In genomic region chrX:68503830-68504229, GRCh38 we compare ENCODE assay signal across 16 cellular contexts. TPM values are rescaled to one million over a fixed set of nuclear protein-coding genes. Genes with fewer than 3 reads are reported as not detected.
DNase-seq lines count a peak whose midpoint lies in the region; ATAC-seq and TF ChIP-seq lines count a peak whose summit lies in the region.
"Had no signal": no experiment of that assay in that cellular context is flagged by ENCODE, and none has a peak within 500 bp of the region (broad histone marks: within the 10 kb centered on the region; RNA-seq: fewer than 3 reads in every experiment).

No MANE protein-coding gene starts in this region.

- H3K27ac Mint-ChIP-seq in mesothelial cell of epicardium: no peak overlapping the region
- H3K27ac Mint-ChIP-seq: endodermal cell had no signal

- no peak for TF ChIP-seq POLR2A in transverse colon (IDR thresholded peaks at IDR 0.05)

- TF ChIP-seq EP300 in transverse colon (IDR thresholded peaks at IDR 0.05; ENCODE audit: low read depth): no peak

- peaks cover 8% of the 10 kb centered on the region for H3K4me1 ChIP-seq in foreskin keratinocyte
- peaks cover 0 to 14% (median 11%) of the 10 kb centered on the region in 4 donors for H3K4me1 ChIP-seq in transverse colon
- peaks cover 7% of the 10 kb centered on the region for H3K4me1 ChIP-seq in OCI-LY7 (ENCODE audit: insufficient read depth, low read length, poor library complexity, severe bottlenecking)
- H3K4me1 ChIP-seq: ascending aorta, Caco-2 had no signal

- intact Hi-C loops in transverse colon (cut with DNase I; ENCODE audit: low total_unique reads) (no loop called here), OCI-LY7 (cut with micrococcal nuclease; ENCODE audit: unreplicated experiment) (no loop called here)

- no peak overlapping the region for H3K4me2 ChIP-seq in OCI-LY7 (ENCODE audit: low read length)
- H3K4me2 ChIP-seq: hepatocyte had no signal

- H3K4me3 ChIP-seq in AG10803 (ENCODE audit: low read length) (no peak overlapping the region), transverse colon (no peak overlapping the region), OCI-LY7 (ENCODE audit: low read depth, low read length, poor library complexity, severe bottlenecking) (no peak overlapping the region)
- H3K4me3 ChIP-seq: ascending aorta, hepatocyte, ovary had no signal

- BruUV-seq in OCI-LY7 (replicated peaks; lab: Mats Ljungman, UMichigan): no TSS peak

- peak; percentile 17 for ATAC-seq in GM21390 (IDR thresholded peaks at IDR 0.05; ENCODE audit: unreplicated experiment)
- peak; percentile 67 for ATAC-seq in foreskin keratinocyte

- peaks cover 11% of the 10 kb centered on the region for H3K79me2 ChIP-seq in OCI-LY7 (ENCODE audit: insufficient read depth, low read depth, low read length)

- H3K4me1 Mint-ChIP-seq in mesothelial cell of epicardium: peaks cover 3% of the 10 kb centered on the region

- POLR2A ChIA-PET in OCI-LY7 (lab: Charles Lee): no interaction called here

- no peaks in the 10 kb centered on the region for H3K27me3 Mint-ChIP-seq in mesothelial cell of epicardium (ENCODE audit: low read depth)

- H3K9me3 ChIP-seq in transverse colon (no peaks in the 10 kb centered on the region), OCI-LY7 (ENCODE audit: low read length) (no peaks in the 10 kb centered on the region)
- H3K9me3 ChIP-seq: ascending aorta, Caco-2, ovary had no signal

- CTCF ChIA-PET in OCI-LY7 (lab: Charles Lee; ENCODE audit: unreplicated experiment): no interaction called here

- 66% methylated on average over 7 of the region's 7 CpGs; no CpG with 5 or more reads in 1 of the 2 donors for WGBS in transverse colon (ENCODE audit: low coverage in 1 of 2), 2 donors

- no peaks in the 10 kb centered on the region for H4K20me1 ChIP-seq in OCI-LY7 (ENCODE audit: insufficient read depth, low read length)

- peaks cover 2% of the 10 kb centered on the region for H3K36me3 Mint-ChIP-seq in mesothelial cell of epicardium

- no peak overlapping the region for H3K4me3 Mint-ChIP-seq in mesothelial cell of epicardium
- H3K4me3 Mint-ChIP-seq: endodermal cell had no signal

- in situ Hi-C loops in transverse colon (cut with MboI; ENCODE audit: low pct_ligation_motif_present in 1 of 4, low pct_unique_long_range_greater_than_20kb in 1 of 4, low sequenced_read_pairs in 3 of 4): loop anchor here in 3 of 4 donors (25.0 kb wide), 2 partner anchors 208 to 783 kb away; no protein-coding TSS in a partner anchor

- no peaks in the 10 kb centered on the region for H3K27me3 ChIP-seq in foreskin keratinocyte
- H3K27me3 ChIP-seq in transverse colon: no peaks in the 10 kb centered on the region
- H3K27me3 ChIP-seq: ascending aorta, hepatocyte, ovary had no signal

- H3K9me3 Mint-ChIP-seq in mesothelial cell of epicardium: peaks cover 5% of the 10 kb centered on the region

- no peak for TF ChIP-seq CTCF in AG10803 (conservative IDR thresholded peaks at IDR 0.05; ENCODE audit: low read length)
- no peak for TF ChIP-seq CTCF in foreskin keratinocyte (conservative IDR thresholded peaks at IDR 0.05)
- no peak for TF ChIP-seq CTCF in transverse colon (IDR thresholded peaks at IDR 0.05)
- TF ChIP-seq CTCF in OCI-LY7 (conservative IDR thresholded peaks at IDR 0.05; ENCODE audit: low read length): no peak
- TF ChIP-seq CTCF in mesothelial cell of epicardium (IDR thresholded peaks at IDR 0.05; ENCODE audit: unreplicated experiment): no peak

- DNase-seq in AG10803 (ENCODE audit: low read depth) (peak; percentile 1), foreskin keratinocyte (peak in 1 of 2 donors; percentile 19), transverse colon (no peak), OCI-LY7 (ENCODE audit: low spot score) (no peak), mesothelial cell of epicardium (ENCODE audit: low spot score in 2 of 2, unreplicated experiment in 2 of 2) (no peak)
- peak; percentile 36 for DNase-seq in activated CD4-positive, CD25-positive, alpha-beta regulatory T cell treated with anti-CD3 and anti-CD28 coated beads, Interleukin-2, amount 50 U/mL, for 72 hours
- DNase-seq: Caco-2, endodermal cell, NCI-H1436 treated with DMSO at 0.1 percent for 48 hours, NCI-H69, ovary, SHP77, WERI-Rb-1 had no signal

- peak overlapping the region; percentile 94 for H3K27ac ChIP-seq in foreskin keratinocyte
- no peak overlapping the region for H3K27ac ChIP-seq in transverse colon
- no peak overlapping the region for H3K27ac ChIP-seq in OCI-LY7 (ENCODE audit: low read depth, low read length, poor library complexity, severe bottlenecking)
- H3K27ac ChIP-seq: ascending aorta, hepatocyte, ovary, WERI-Rb-1 had no signal

- no peaks in the 10 kb centered on the region for H3K36me3 ChIP-seq in transverse colon
- H3K36me3 ChIP-seq in OCI-LY7 (ENCODE audit: insufficient read depth, low read length): no peaks in the 10 kb centered on the region
- H3K36me3 ChIP-seq: ascending aorta, ovary, WERI-Rb-1 had no signal

- H3K9me2 ChIP-seq in OCI-LY7 (ENCODE audit: insufficient read depth, low read length): no peaks in the 10 kb centered on the region

- no peak overlapping the region for H2AFZ ChIP-seq in OCI-LY7 (ENCODE audit: low read length)
- H2AFZ ChIP-seq: hepatocyte had no signal

RNA-seq across cellular contexts. Expression of gene YIPF6, which starts 5.0 kb away (rescaled TPM):
- total RNA-seq in foreskin keratinocyte (16.9 and 18.1 TPM in 2 replicates), transverse colon (10 to 100 TPM; 10.8 to 33.0 (median 21.0) TPM), OCI-LY7 (2022) (14.7 and 16.3 TPM in 2 replicates), mesothelial cell of epicardium (32.5 to 36.9 TPM (median 33.3 TPM) in 3 replicates)
- polyA plus RNA-seq in foreskin keratinocyte: 6.6 and 7.4 TPM in 2 replicates
- 7.2 and 9.0 TPM in 2 replicates for total RNA-seq in OCI-LY7 (2014; rRNA removed; shearing (Covaris generic))

Comparison
In these comparisons a context has a peak if more than half of its experiments do, and no peak if none do; other contexts are left out.
1. DNase-seq: peak in AG10803 (single experiment) and activated CD4-positive, CD25-positive, alpha-beta regulatory T cell treated with anti-CD3 and anti-CD28 coated beads, Interleukin-2, amount 50 U/mL, for 72 hours (single experiment); none in transverse colon (single experiment), OCI-LY7 (single experiment) and mesothelial cell of epicardium (0 of 2).